Comparison of ENCODE assay signal across 25 cellular contexts in genomic region chr20:41393705-41394066, GRCh38. TPM values are rescaled to one million over a fixed set of nuclear protein-coding genes. Genes with fewer than 3 reads are reported as not detected.
DNase-seq lines count a peak whose midpoint lies in the region; ATAC-seq and TF ChIP-seq lines count a peak whose summit lies in the region.
"Had no signal": no experiment of that assay in that cellular context is flagged by ENCODE, and none has a peak within 500 bp of the region (broad histone marks: within the 10 kb centered on the region; RNA-seq: fewer than 3 reads in every experiment).

No MANE protein-coding gene starts in this region.

- H3K27ac ChIP-seq in left ventricle myocardium inferior (replicated peaks): peak overlapping the region; percentile 78
- H3K27ac ChIP-seq in endodermal cell (ENCODE audit: low read depth, low read length): peak overlapping the region; percentile 78
- H3K27ac ChIP-seq in testis: no peak overlapping the region
- H3K27ac ChIP-seq: BLaER1 treated with 17β-estradiol and CSF1 and Interleukin-3, amounts not matched to agents 10 nM and 100 nM; HL-60; SJSA1; spleen; tibial artery had no signal

- no peaks in the 10 kb centered on the region for H3K9me3 ChIP-seq in left ventricle myocardium inferior (replicated peaks)
- no peaks in the 10 kb centered on the region for H3K9me3 ChIP-seq in endodermal cell (ENCODE audit: control insufficient read depth, low read length)
- H3K9me3 ChIP-seq in testis: no peaks in the 10 kb centered on the region
- H3K9me3 ChIP-seq: esophagus muscularis mucosa, SJSA1, spleen, tibial artery had no signal

- no peak overlapping the region for H3K4me3 Mint-ChIP-seq in endodermal cell
- H3K4me3 Mint-ChIP-seq: activated CD8-positive, alpha-beta T cell treated with anti-CD3 and anti-CD28 coated beads, Interleukin-2, amount 10 ng/mL, durations not matched to agents 7 days and 5 days; brain; effector memory CD8-positive, alpha-beta T cell; H9; immature natural killer cell; stimulated activated naive B cell treated with anti-CD40 and anti-IgM and Interleukin-4, amounts not matched to agents 10 μg/mL and 1 μg/mL and 100 μg/mL, for 72 hours had no signal

- no peaks in the 10 kb centered on the region for H3K36me3 Mint-ChIP-seq in endodermal cell (ENCODE audit: low read depth)
- H3K36me3 Mint-ChIP-seq: brain; immature natural killer cell; stimulated activated naive B cell treated with anti-CD40 and anti-IgM and Interleukin-4, amounts not matched to agents 10 μg/mL and 1 μg/mL and 100 μg/mL, for 72 hours had no signal

- no peak for DNase-seq in left ventricle myocardium inferior
- DNase-seq in Right ventricle myocardium inferior (ENCODE audit: missing footprints): no peak
- DNase-seq in endodermal cell: no peak
- peak; percentile 63 for DNase-seq in occipital lobe (lab: John Stamatoyannopoulos, UW)
- DNase-seq in testis: peak; percentile 44
- no peak for DNase-seq in NCI-H2227 (lab: John Stamatoyannopoulos, UW; ENCODE audit: unreplicated experiment)
- DNase-seq in KG1 (lab: John Stamatoyannopoulos, UW): no peak
- DNase-seq: activated CD8-positive, alpha-beta T cell treated with anti-CD3 and anti-CD28 coated beads, Interleukin-2, amount 10 ng/mL, durations not matched to agents 7 days and 5 days; activated effector memory CD4-positive, alpha-beta T cell treated with anti-CD3 and anti-CD28 coated beads, Interleukin-2, amount 50 U/mL, for 16 hours; effector memory CD8-positive, alpha-beta T cell; H9; immature natural killer cell; NCI-H2081 treated with DMSO at 0.1 percent for 48 hours; NCI-H510A treated with DMSO at 0.1 percent for 48 hours; spleen; stimulated activated CD4-positive, alpha-beta T cell treated with anti-CD3 and anti-CD28 coated beads, Interleukin-4, amount 100 ng/mL, for 24 hours; stimulated activated naive B cell treated with anti-CD40 and anti-IgM and Interleukin-4, amounts not matched to agents 10 μg/mL and 1 μg/mL and 100 μg/mL, for 72 hours; T-helper 1 cell; tibial artery had no signal

- no peaks in the 10 kb centered on the region for H3K9me3 Mint-ChIP-seq in endodermal cell
- H3K9me3 Mint-ChIP-seq: effector memory CD8-positive, alpha-beta T cell; H9; immature natural killer cell had no signal

- H3K36me3 ChIP-seq in left ventricle myocardium inferior (no peaks in the 10 kb centered on the region), endodermal cell (ENCODE audit: control insufficient read depth, insufficient read depth, low read length) (no peaks in the 10 kb centered on the region), testis (ENCODE audit: low read depth, missing control alignments) (no peaks in the 10 kb centered on the region)
- H3K36me3 ChIP-seq: BLaER1 treated with 17β-estradiol and CSF1 and Interleukin-3, amounts not matched to agents 10 nM and 100 nM; esophagus muscularis mucosa; SJSA1; spleen; tibial artery had no signal

- H3K4me1 Mint-ChIP-seq in endodermal cell: peaks cover 9% of the 10 kb centered on the region
- H3K4me1 Mint-ChIP-seq: immature natural killer cell; stimulated activated naive B cell treated with anti-CD40 and anti-IgM and Interleukin-4, amounts not matched to agents 10 μg/mL and 1 μg/mL and 100 μg/mL, for 72 hours had no signal

- TF ChIP-seq CTCF in left ventricle myocardium inferior (IDR thresholded peaks at IDR 0.05; ENCODE audit: borderline replicate concordance) (no peak), endodermal cell (conservative IDR thresholded peaks at IDR 0.05) (no peak), testis (IDR thresholded peaks at IDR 0.05) (no peak)

- intact Hi-C loops in left ventricle myocardium inferior (cut with micrococcal nuclease) (no loop called here), Right ventricle myocardium inferior (cut with DNase I) (no loop called here), testis (cut with DNase I; ENCODE audit: low total_unique reads) (no loop called here)

- H3K4me1 ChIP-seq in left ventricle myocardium inferior (peaks cover 58% of the 10 kb centered on the region), endodermal cell (ENCODE audit: control insufficient read depth, insufficient read depth, low read length) (peaks cover 3% of the 10 kb centered on the region), testis (peaks cover 53% of the 10 kb centered on the region)
- H3K4me1 ChIP-seq: BLaER1 treated with 17β-estradiol and CSF1 and Interleukin-3, amounts not matched to agents 10 nM and 100 nM; SJSA1; spleen had no signal

- no peak overlapping the region for H3K27ac Mint-ChIP-seq in endodermal cell
- H3K27ac Mint-ChIP-seq: activated CD8-positive, alpha-beta T cell treated with anti-CD3 and anti-CD28 coated beads, Interleukin-2, amount 10 ng/mL, durations not matched to agents 7 days and 5 days; effector memory CD8-positive, alpha-beta T cell; H9; immature natural killer cell; stimulated activated naive B cell treated with anti-CD40 and anti-IgM and Interleukin-4, amounts not matched to agents 10 μg/mL and 1 μg/mL and 100 μg/mL, for 72 hours had no signal

- H3K27me3 ChIP-seq in left ventricle myocardium inferior (ENCODE audit: low read depth) (no peaks in the 10 kb centered on the region), endodermal cell (ENCODE audit: control insufficient read depth, insufficient read depth, low read length, poor library complexity, severe bottlenecking) (no peaks in the 10 kb centered on the region), testis (no peaks in the 10 kb centered on the region)
- H3K27me3 ChIP-seq: BLaER1 treated with 17β-estradiol and CSF1 and Interleukin-3, amounts not matched to agents 10 nM and 100 nM; esophagus muscularis mucosa; SJSA1; spleen; tibial artery had no signal

- ATAC-seq in Right ventricle myocardium inferior (no peak), HG03196 (IDR thresholded peaks at IDR 0.05; ENCODE audit: unreplicated experiment) (no peak)
- ATAC-seq: activated CD8-positive, alpha-beta T cell treated with anti-CD3 and anti-CD28 coated beads, Interleukin-2, amount 10 ng/mL, durations not matched to agents 7 days and 5 days; effector memory CD8-positive, alpha-beta T cell; stimulated activated naive B cell treated with anti-CD40 and anti-IgM and Interleukin-4, amounts not matched to agents 10 μg/mL and 1 μg/mL and 100 μg/mL, for 72 hours had no signal

- 92 to 100% methylated on average over 1 to 3 of the region's 3 CpGs for WGBS in endodermal cell (ENCODE audit: insufficient coverage in 1 of 2, insufficient read length in 1 of 2), 2 experiments
- WGBS in testis, 2 donors: 47 to 53% methylated on average over 3 of the region's 3 CpGs

- H3K9ac ChIP-seq in endodermal cell (ENCODE audit: extremely low read depth, low read length, poor library complexity, severe bottlenecking): no peak overlapping the region
- H3K9ac ChIP-seq: BLaER1 treated with 17β-estradiol and CSF1 and Interleukin-3, amounts not matched to agents 10 nM and 100 nM had no signal

- no peak overlapping the region for H3K4me3 ChIP-seq in left ventricle myocardium inferior
- no peak overlapping the region for H3K4me3 ChIP-seq in endodermal cell (ENCODE audit: low read length)
- no peak overlapping the region for H3K4me3 ChIP-seq in testis
- H3K4me3 ChIP-seq: BLaER1 treated with 17β-estradiol and CSF1 and Interleukin-3, amounts not matched to agents 10 nM and 100 nM; esophagus muscularis mucosa; SJSA1; spleen; tibial artery had no signal

- no peak for TF ChIP-seq POLR2A in testis (IDR thresholded peaks at IDR 0.05)

- H3K27me3 Mint-ChIP-seq in endodermal cell (ENCODE audit: insufficient read depth): no peaks in the 10 kb centered on the region
- H3K27me3 Mint-ChIP-seq: effector memory CD8-positive, alpha-beta T cell had no signal

RNA-seq across cellular contexts. Expression of gene EMILIN3, which starts 27.1 kb away (rescaled TPM):
- total RNA-seq in left ventricle myocardium inferior: 4.2 TPM
- 6.6 TPM for total RNA-seq in Right ventricle myocardium inferior
- total RNA-seq in endodermal cell: 1 to 10 TPM; 5.3 to 9.6 TPM
- 9.3 TPM for polyA plus RNA-seq in endodermal cell (2013, experiment 1 of 2)
- polyA plus RNA-seq in endodermal cell (2013, experiment 2 of 2): 8.2 TPM
- total RNA-seq in occipital lobe: 3.1 TPM
- 1 to 10 TPM; 3.7 to 4.2 TPM for total RNA-seq in testis
- 14.8 TPM for polyA plus RNA-seq in testis (ENCODE audit: insufficient read depth, low read depth, low replicate concordance)
- total RNA-seq: activated CD8-positive, alpha-beta T cell treated with anti-CD3 and anti-CD28 coated beads, Interleukin-2, amount 10 ng/mL, durations not matched to agents 7 days and 5 days; SJSA1; spleen had no signal
- polyA plus RNA-seq: immature natural killer cell had no signal

RNA-seq across cellular contexts. Expression of gene LPIN3, which starts 53.1 kb away (rescaled TPM):
- 19.9 TPM for total RNA-seq in left ventricle myocardium inferior
- total RNA-seq in Right ventricle myocardium inferior: 18.1 TPM
- total RNA-seq in endodermal cell: 10 to 100 TPM; 13.1 to 13.2 TPM
- 7.1 TPM for polyA plus RNA-seq in endodermal cell (2013, experiment 1 of 2)
- 6.8 TPM for polyA plus RNA-seq in endodermal cell (2013, experiment 2 of 2)
- total RNA-seq in occipital lobe: 0.16 TPM
- 10 to 100 TPM in 1 of 2 donors, 1 to 10 TPM in 1; 7.6 to 13.6 TPM for total RNA-seq in testis
- 9.9 TPM for polyA plus RNA-seq in testis (ENCODE audit: insufficient read depth, low read depth, low replicate concordance)
- total RNA-seq: SJSA1 had no signal

Comparison
In these comparisons a context has a peak if more than half of its experiments do, and no peak if none do; other contexts are left out.
1. DNase-seq: peak in occipital lobe (single experiment) and testis (single experiment); none in left ventricle myocardium inferior (single experiment), Right ventricle myocardium inferior (single experiment), endodermal cell (single experiment), NCI-H2227 (single experiment) and KG1 (single experiment).
2. H3K27ac ChIP-seq: peak in left ventricle myocardium inferior (single experiment) and endodermal cell (single experiment); none in testis (0 of 2).